In genomic region chr14:92373336-92373735, GRCh38 we compare ENCODE assay signal across 24 cellular contexts. TPM values are rescaled to one million over a fixed set of nuclear protein-coding genes. Genes with fewer than 3 reads are reported as not detected.
"Had no signal": no experiment of that assay in that cellular context is flagged by ENCODE, and none has a peak within 500 bp of the region (broad histone marks: within the 10 kb centered on the region; RNA-seq: fewer than 3 reads in every experiment).

No MANE protein-coding gene starts in this region.

- ATAC-seq: left lobe of liver; mucosa of descending colon; naive thymus-derived CD8-positive, alpha-beta T cell; psoas muscle; right lobe of liver; stimulated activated memory B cell treated with anti-CD40 and anti-IgM and Interleukin-4, amounts not matched to agents 10 μg/mL and 1 μg/mL and 100 μg/mL, for 72 hours had no signal

- H3K27ac ChIP-seq: neutrophil, psoas muscle, right lobe of liver, spleen, tibial artery, upper lobe of left lung, vagina had no signal

- DNase-seq: dermis blood vessel endothelial cell; endodermal cell; erythroblast; foreskin melanocyte; head of caudate nucleus; hypothalamus; mucosa of descending colon; naive thymus-derived CD8-positive, alpha-beta T cell; psoas muscle; retina; right lobe of liver; spleen; stimulated activated CD4-positive, alpha-beta T cell treated with anti-CD3 and anti-CD28 coated beads, Interleukin-15, amount 100 ng/mL, for 24 hours; stimulated activated CD4-positive, alpha-beta T cell treated with anti-CD3 and anti-CD28 coated beads, Interleukin-1b, Interleukin-23, amount 100 ng/mL, for 48 hours; stimulated activated CD4-positive, alpha-beta T cell treated with anti-CD3 and anti-CD28 coated beads, Interleukin-4, amount 100 ng/mL, for 24 hours; tibial artery; upper lobe of left lung had no signal

- H3K4me3 Mint-ChIP-seq: endodermal cell; naive thymus-derived CD8-positive, alpha-beta T cell; stimulated activated memory B cell treated with anti-CD40 and anti-IgM and Interleukin-4, amounts not matched to agents 10 μg/mL and 1 μg/mL and 100 μg/mL, for 72 hours; stimulated activated naive CD8-positive, alpha-beta T cell treated with anti-CD3 and anti-CD28 coated beads, Interleukin-15, Interleukin-2, amounts not matched to agents 100 ng/mL and 50 ng/mL, for 24 hours had no signal

- H3K4me1 ChIP-seq: psoas muscle, right lobe of liver, spleen, tibial artery, upper lobe of left lung, vagina had no signal

- H3K4me3 ChIP-seq: mucosa of descending colon, psoas muscle, right lobe of liver, spleen, tibial artery, upper lobe of left lung, vagina had no signal

- H3K36me3 ChIP-seq: neutrophil, right lobe of liver, spleen, tibial artery, upper lobe of left lung, vagina had no signal

- H3K27ac Mint-ChIP-seq: endodermal cell; naive thymus-derived CD8-positive, alpha-beta T cell; stimulated activated memory B cell treated with anti-CD40 and anti-IgM and Interleukin-4, amounts not matched to agents 10 μg/mL and 1 μg/mL and 100 μg/mL, for 72 hours; stimulated activated naive CD8-positive, alpha-beta T cell treated with anti-CD3 and anti-CD28 coated beads, Interleukin-15, Interleukin-2, amounts not matched to agents 100 ng/mL and 50 ng/mL, for 24 hours had no signal

- H3K9me3 ChIP-seq: mucosa of descending colon, neutrophil, psoas muscle, right lobe of liver, tibial artery, upper lobe of left lung, vagina had no signal

- H3K9me3 Mint-ChIP-seq: stimulated activated naive CD8-positive, alpha-beta T cell treated with anti-CD3 and anti-CD28 coated beads, Interleukin-15, Interleukin-2, amounts not matched to agents 100 ng/mL and 50 ng/mL, for 24 hours had no signal

- H3K36me3 Mint-ChIP-seq: naive thymus-derived CD8-positive, alpha-beta T cell; stimulated activated memory B cell treated with anti-CD40 and anti-IgM and Interleukin-4, amounts not matched to agents 10 μg/mL and 1 μg/mL and 100 μg/mL, for 72 hours had no signal

- H3K4me1 Mint-ChIP-seq: endodermal cell; stimulated activated memory B cell treated with anti-CD40 and anti-IgM and Interleukin-4, amounts not matched to agents 10 μg/mL and 1 μg/mL and 100 μg/mL, for 72 hours had no signal

- H3K27me3 Mint-ChIP-seq: naive thymus-derived CD8-positive, alpha-beta T cell had no signal

- FAIRE-seq: endothelial cell of umbilical vein, islet of Langerhans had no signal

- H3K27me3 ChIP-seq: neutrophil, right lobe of liver, spleen, tibial artery, upper lobe of left lung, vagina had no signal

RNA-seq across cellular contexts. Expression of gene SLC24A4, which starts 50.4 kb away (rescaled TPM):
- total RNA-seq: naive thymus-derived CD8-positive, alpha-beta T cell had no signal
